ENCODE assay signal across 23 cellular contexts in the genomic region with DNA sequence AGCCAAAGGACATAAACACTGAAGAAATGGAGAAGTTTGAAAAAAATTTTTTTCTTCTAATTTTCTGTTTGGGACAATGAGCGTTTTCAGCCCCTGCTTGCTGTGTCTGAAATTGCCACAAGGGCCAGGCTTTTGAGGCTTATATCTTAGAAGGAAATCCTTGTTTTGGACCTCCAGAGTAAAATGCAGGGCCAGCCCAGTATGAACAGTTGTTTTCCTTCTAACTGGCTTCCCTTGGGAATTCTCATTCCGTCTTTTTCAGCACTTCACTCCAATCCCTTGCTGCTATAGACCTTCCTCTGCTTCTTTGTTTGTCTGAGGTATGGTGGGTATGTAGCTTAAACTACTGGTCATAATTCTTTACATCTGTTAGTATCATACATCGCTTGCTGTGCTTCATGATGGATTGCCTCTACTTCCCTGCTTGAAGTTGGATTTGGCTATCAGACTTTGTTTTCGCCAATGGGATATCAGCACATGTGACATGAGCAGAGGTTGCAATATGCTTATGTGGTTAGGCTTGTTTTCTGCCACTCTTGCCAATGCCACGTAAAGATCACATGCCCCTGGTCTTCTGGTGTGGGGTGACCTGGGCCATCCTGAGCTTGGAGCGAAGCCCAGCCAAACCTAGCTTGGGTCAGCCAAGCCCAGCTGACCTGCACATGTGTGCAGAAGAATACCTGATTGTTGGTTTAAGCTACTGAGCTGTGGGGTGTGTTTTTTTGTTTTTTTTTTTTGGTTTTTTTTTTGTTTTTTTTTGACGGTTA.
DNase-seq lines count a peak whose midpoint lies in the region; ATAC-seq, FAIRE-seq and TF ChIP-seq lines count a peak whose summit lies in the region.
"Had no signal": no experiment of that assay in that cellular context is flagged by ENCODE, and none has a peak within 500 bp of the region (broad histone marks: within the 10 kb centered on the region; RNA-seq: fewer than 3 reads in every experiment).

No MANE protein-coding gene starts in this region.

- H2BK5ac ChIP-seq in H1 (ENCODE audit: low read depth, low read length) = no peak overlapping the region

- FAIRE-seq in HepG2 (lab: Jason Lieb, UNC) = no peak
- FAIRE-seq in H1 (lab: Jason Lieb, UNC) = peak; percentile 7
- FAIRE-seq: A204.1, H54, RCC 7860 had no signal

- H3K14ac ChIP-seq in H1 (ENCODE audit: insufficient read length) = no peak overlapping the region

- peak overlapping the region; percentile 38 for H4K91ac ChIP-seq in H1 (replicated peaks; ENCODE audit: insufficient read length, low read length)

- TF ChIP-seq EP300 in HepG2 (IDR thresholded peaks at IDR 0.05; ENCODE audit: low read depth in 2 of 2, low read length in 2 of 2) (no peak), HepG2 (CRISPR knock-in tag; IDR thresholded peaks at IDR 0.05; ENCODE audit: borderline replicate concordance) (no peak), H1 (IDR thresholded peaks at IDR 0.05; ENCODE audit: borderline replicate concordance in 1 of 2, low read depth in 2 of 2, low read length in 2 of 2) (no peak)

- BruUV-seq in HepG2 (replicated peaks; lab: Mats Ljungman, UMichigan) = no TSS peak

- no peak overlapping the region for H4K8ac ChIP-seq in H1 (ENCODE audit: extremely low read depth, insufficient read depth, low read length)

- H3K4me3 ChIP-seq in liver (ENCODE audit: low read depth in 1 of 3, low read length in 3 of 3) (no peak overlapping the region), HepG2 (replicated peaks in 1 of 3; ENCODE audit: insufficient read depth in 1 of 3, low read depth in 2 of 3, low read length in 3 of 3) (no peak overlapping the region), H1 (ENCODE audit: extremely low read depth in 1 of 4, insufficient read depth in 2 of 4, low read depth in 3 of 4, low read length in 4 of 4) (no peak overlapping the region)
- H3K4me3 ChIP-seq: SK-N-MC had no signal

- H3K9me3 ChIP-seq in liver (ENCODE audit: control insufficient read depth in 4 of 4, low read length in 3 of 4) (no peaks in the 10 kb centered on the region), HepG2 (ENCODE audit: low read length) (no peaks in the 10 kb centered on the region), H1 (ENCODE audit: insufficient read depth in 2 of 2, low read depth in 1 of 2, low read length in 1 of 2) (no peaks in the 10 kb centered on the region)

- H4K20me1 ChIP-seq in HepG2 (ENCODE audit: insufficient read depth, low read length) = no peaks in the 10 kb centered on the region
- H4K20me1 ChIP-seq in H1 (replicated peaks in 1 of 2; ENCODE audit: control insufficient read depth in 1 of 2, insufficient read depth in 2 of 2, low read length in 2 of 2) = no peaks in the 10 kb centered on the region

- H3K27me3 ChIP-seq in liver (ENCODE audit: control insufficient read depth in 4 of 4, insufficient read depth in 4 of 4, low read length in 3 of 4) (no peaks in the 10 kb centered on the region), HepG2 (ENCODE audit: control insufficient read depth in 1 of 2, insufficient read depth in 2 of 2, low read length in 2 of 2) (0 out of 5 replicates have a peak, but pooled peaks cover 0 to 11% of the 10 kb centered on the region in 2 experiments), H1 (replicated peaks in 1 of 4; ENCODE audit: control insufficient read depth in 3 of 4, extremely low read depth in 1 of 4, insufficient read depth in 3 of 4, low read length in 3 of 4) (no peaks in the 10 kb centered on the region)

- no peak overlapping the region for H3K23ac ChIP-seq in H1 (ENCODE audit: insufficient read length)

- H3K27ac ChIP-seq in liver (ENCODE audit: low read depth in 1 of 2, low read length in 2 of 2) (peak overlapping the region; percentile 42 to 72), HepG2 (ENCODE audit: extremely low read length, insufficient read depth, low read length) (no peak overlapping the region), H1 (ENCODE audit: low read depth, low read length) (no peak overlapping the region)
- H3K27ac ChIP-seq: C4-2B had no signal

- peak overlapping the region; percentile 18 for H4K5ac ChIP-seq in H1 (ENCODE audit: insufficient read length, low read depth, low read length)

- H3K4me2 ChIP-seq in HepG2 (ENCODE audit: low read depth, low read length) = no peak overlapping the region
- no peak overlapping the region for H3K4me2 ChIP-seq in H1 (ENCODE audit: insufficient read depth in 1 of 2, low read depth in 2 of 2, low read length in 2 of 2)

- no peaks in the 10 kb centered on the region for H3K79me1 ChIP-seq in H1 (ENCODE audit: low read depth, low read length)

- H3K9me3 Mint-ChIP-seq in activated CD4-positive, alpha-beta T cell treated with anti-CD3 and anti-CD28 coated beads for 36 hours (ENCODE audit: low read depth) = no peaks in the 10 kb centered on the region

- ATAC-seq in HepG2 = no peak
- ATAC-seq in activated CD4-positive, alpha-beta T cell treated with anti-CD3 and anti-CD28 coated beads for 36 hours = no peak

- no peak overlapping the region for H3K4ac ChIP-seq in H1 (replicated peaks; ENCODE audit: insufficient read length, low read depth, low read length)

- 57% methylated on average over 7 of the region's 7 CpGs for WGBS in liver
- WGBS in HepG2 (ENCODE audit: low lambda C conversion rate) = 54% methylated on average over 7 of the region's 7 CpGs
- WGBS in H1 (ENCODE audit: extremely low coverage in 1 of 2, insufficient coverage in 1 of 2, insufficient read length in 1 of 2, insufficient replicate concordance in 2 of 2, low coverage in 1 of 2, low lambda C conversion rate in 2 of 2, missing lambda C conversion rate in 1 of 2), 2 experiments = 90% methylated on average over 7 of the region's 7 CpGs; no CpG with 5 or more reads in 1 of the 2 experiments

- no peak overlapping the region for H3K56ac ChIP-seq in H1 (replicated peaks; ENCODE audit: insufficient read length, low read depth, low read length)

- POLR2A ChIA-PET in HepG2 (lab: Yijun Ruan, JAX) = no interaction called here
- POLR2A ChIA-PET in H1 (lab: Charles Lee; ENCODE audit: partially characterized antibody) = no interaction called here
- POLR2A ChIA-PET in activated CD4-positive, alpha-beta T cell treated with anti-CD3 and anti-CD28 coated beads for 36 hours (lab: Charles Lee) = no interaction called here

- H3K23me2 ChIP-seq in H1 (ENCODE audit: low read depth, low read length) = no peaks in the 10 kb centered on the region

- TF ChIP-seq POLR2A in HepG2 (IDR thresholded peaks at IDR 0.05; ENCODE audit: insufficient read depth in 1 of 2, low read depth in 2 of 2, low read length in 2 of 2) (no peak), H1 (IDR thresholded peaks at IDR 0.05; ENCODE audit: control extremely low read depth in 1 of 2, low read depth in 2 of 2, low read length in 2 of 2) (no peak)

- no peak overlapping the region for H2BK15ac ChIP-seq in H1 (ENCODE audit: low read length)

- no peak overlapping the region for H2BK120ac ChIP-seq in H1 (replicated peaks; ENCODE audit: low read depth, low read length)

- CTCF ChIA-PET in HepG2 (lab: Yijun Ruan, JAX; ENCODE audit: low intra/inter-chr PET ratio, low total read pairs) = no interaction called here
- CTCF ChIA-PET in H1 (lab: Charles Lee; ENCODE audit: partially characterized antibody) = interaction anchor here (0.7 to 1.5 kb wide), 4 partner anchors 10 to 361 kb away, joined by 3 to 9 read pairs (median 4); no protein-coding TSS in a partner anchor
- CTCF ChIA-PET in activated CD4-positive, alpha-beta T cell treated with anti-CD3 and anti-CD28 coated beads for 36 hours (lab: Charles Lee) = interaction anchor here (0.7 to 1.5 kb wide), 2 partner anchors 18 to 846 kb away, joined by 3 to 4 read pairs; no protein-coding TSS in a partner anchor

- H3K4me1 Mint-ChIP-seq in activated CD4-positive, alpha-beta T cell treated with anti-CD3 and anti-CD28 coated beads for 36 hours = no peaks in the 10 kb centered on the region
- H3K4me1 Mint-ChIP-seq: CD8-positive, alpha-beta memory T cell had no signal

- DNase-seq in HepG2 (ENCODE audit: low spot score) = no peak
- DNase-seq in H1 (ENCODE audit: low read depth in 1 of 2, low spot score in 2 of 2) = no peak
- DNase-seq in mucosa of gallbladder (ENCODE audit: low spot score) = peak; percentile 90
- DNase-seq in SW 1271 (lab: John Stamatoyannopoulos, UW) = no peak
- no peak for DNase-seq in activated CD4-positive, alpha-beta T cell treated with anti-CD3 and anti-CD28 coated beads for 36 hours
- DNase-seq in Kasumi-1 (lab: John Stamatoyannopoulos, UW) = no peak
- no peak for DNase-seq in NCI-H226
- DNase-seq: Calu3; CD8-positive, alpha-beta memory T cell; EL; GF-D8; NCI-H1092; NCI-H1436 treated with DMSO at 0.1 percent for 48 hours; NCI-H2029; NCI-H524 treated with DMSO at 0.1 percent for 48 hours; NCI-H82; SHP77 had no signal

- H3K9ac ChIP-seq in liver (ENCODE audit: low read depth in 1 of 2, low read length in 2 of 2) (no peak overlapping the region), HepG2 (ENCODE audit: insufficient read depth, low read depth, low read length) (no peak overlapping the region), H1 (replicated peaks in 1 of 4; ENCODE audit: extremely low read depth in 1 of 4, low read depth in 3 of 4, low read length in 3 of 4) (no peak overlapping the region)

- intact Hi-C loops in HepG2 (cut with micrococcal nuclease; ENCODE audit: unreplicated experiment) = no loop called here
- intact Hi-C loops in activated CD4-positive, alpha-beta T cell treated with anti-CD3 and anti-CD28 coated beads for 36 hours (cut with DNase I, micrococcal nuclease) = no loop called here

- H3K18ac ChIP-seq in H1 (ENCODE audit: extremely low read depth, low read length) = no peak overlapping the region; the same call in 1 of the 2 replicates

- H2BK12ac ChIP-seq in H1 (ENCODE audit: low read depth, low read length) = no peak overlapping the region

- H3K79me2 ChIP-seq in HepG2 (ENCODE audit: insufficient read depth, low read length) = no peaks in the 10 kb centered on the region
- no peaks in the 10 kb centered on the region for H3K79me2 ChIP-seq in H1 (ENCODE audit: control insufficient read depth in 1 of 2, insufficient read depth in 2 of 2, low read length in 2 of 2)

- in situ Hi-C loops in HepG2 (cut with HindIII; ENCODE audit: extremely low pct_ligation_motif_present, low pct_unique_long_range_greater_than_20kb) = no loop called here

- H2AK5ac ChIP-seq in H1 (ENCODE audit: low read depth, low read length) = no peak overlapping the region

- TF ChIP-seq RAD21 in liver (IDR thresholded peaks at IDR 0.05) (no peak), HepG2 (CRISPR knock-in tag; IDR thresholded peaks at IDR 0.05) (no peak), H1 (IDR thresholded peaks at IDR 0.05 in 1 of 2, conservative IDR thresholded peaks at IDR 0.05 in 1 of 2; ENCODE audit: low read depth in 2 of 2, low read length in 2 of 2) (no peak)

- TF ChIP-seq CTCF in liver (IDR thresholded peaks at IDR 0.05; ENCODE audit: low read depth, low read length, missing input control) = no peak
- no peak for TF ChIP-seq CTCF in HepG2 (CRISPR knock-in tag; IDR thresholded peaks at IDR 0.05)
- no peak for TF ChIP-seq CTCF in H1 (IDR thresholded peaks at IDR 0.05; ENCODE audit: control extremely low read depth in 1 of 3, insufficient read depth in 1 of 3, low read depth in 1 of 3, low read length in 3 of 3)

- no peak overlapping the region for H3K27ac Mint-ChIP-seq in activated CD4-positive, alpha-beta T cell treated with anti-CD3 and anti-CD28 coated beads for 36 hours
- H3K27ac Mint-ChIP-seq: CD8-positive, alpha-beta memory T cell had no signal

- H2BK20ac ChIP-seq in H1 (ENCODE audit: low read length) = 0 out of 2 replicates have a peak overlapping the region, but pooled peaks have one; percentile 25

- no peak overlapping the region for H2AFZ ChIP-seq in HepG2 (ENCODE audit: low read length)
- H2AFZ ChIP-seq in H1 (ENCODE audit: low read length) = peak overlapping the region; percentile 54; the same call in 1 of the 2 replicates

- H3K36me3 ChIP-seq in liver (ENCODE audit: control insufficient read depth in 4 of 4, insufficient read depth in 3 of 4, low read depth in 1 of 4, low read length in 3 of 4) = no peaks in the 10 kb centered on the region
- no peaks in the 10 kb centered on the region for H3K36me3 ChIP-seq in HepG2 (replicated peaks in 1 of 2; ENCODE audit: control insufficient read depth in 1 of 2, insufficient read depth in 2 of 2, low read length in 2 of 2)
- H3K36me3 ChIP-seq in H1 (ENCODE audit: control insufficient read depth in 2 of 4, insufficient read depth in 4 of 4, low read length in 3 of 4) = no peaks in the 10 kb centered on the region

- H3K4me3 Mint-ChIP-seq in activated CD4-positive, alpha-beta T cell treated with anti-CD3 and anti-CD28 coated beads for 36 hours = no peak overlapping the region
- H3K4me3 Mint-ChIP-seq: CD8-positive, alpha-beta memory T cell had no signal

- peaks cover 0 to 21% (median 4%) of the 10 kb centered on the region in 4 donors for H3K4me1 ChIP-seq in liver (ENCODE audit: control insufficient read depth in 4 of 4, insufficient read depth in 4 of 4, low read length in 3 of 4)
- peaks cover 18% of the 10 kb centered on the region for H3K4me1 ChIP-seq in HepG2 (ENCODE audit: insufficient read depth, low read length)
- peaks cover 3 to 6% (median 4%) of the 10 kb centered on the region in 4 experiments for H3K4me1 ChIP-seq in H1 (replicated peaks in 1 of 4; ENCODE audit: control insufficient read depth in 3 of 4, insufficient read depth in 4 of 4, low read length in 3 of 4)

- peaks cover 5% of the 10 kb centered on the region for H3K27me3 Mint-ChIP-seq in activated CD4-positive, alpha-beta T cell treated with anti-CD3 and anti-CD28 coated beads for 36 hours

- H3K36me3 Mint-ChIP-seq in activated CD4-positive, alpha-beta T cell treated with anti-CD3 and anti-CD28 coated beads for 36 hours (ENCODE audit: low read depth) = no peaks in the 10 kb centered on the region
- H3K36me3 Mint-ChIP-seq: CD8-positive, alpha-beta memory T cell had no signal

Comparison
In these comparisons a context has a peak if more than half of its experiments do, and no peak if none do; other contexts are left out.
1. H3K27ac ChIP-seq: peak in liver (2 of 2); none in HepG2 (single experiment) and H1 (single experiment).